Comparison of ENCODE assay signal across 1 cellular context in the genomic region with DNA sequence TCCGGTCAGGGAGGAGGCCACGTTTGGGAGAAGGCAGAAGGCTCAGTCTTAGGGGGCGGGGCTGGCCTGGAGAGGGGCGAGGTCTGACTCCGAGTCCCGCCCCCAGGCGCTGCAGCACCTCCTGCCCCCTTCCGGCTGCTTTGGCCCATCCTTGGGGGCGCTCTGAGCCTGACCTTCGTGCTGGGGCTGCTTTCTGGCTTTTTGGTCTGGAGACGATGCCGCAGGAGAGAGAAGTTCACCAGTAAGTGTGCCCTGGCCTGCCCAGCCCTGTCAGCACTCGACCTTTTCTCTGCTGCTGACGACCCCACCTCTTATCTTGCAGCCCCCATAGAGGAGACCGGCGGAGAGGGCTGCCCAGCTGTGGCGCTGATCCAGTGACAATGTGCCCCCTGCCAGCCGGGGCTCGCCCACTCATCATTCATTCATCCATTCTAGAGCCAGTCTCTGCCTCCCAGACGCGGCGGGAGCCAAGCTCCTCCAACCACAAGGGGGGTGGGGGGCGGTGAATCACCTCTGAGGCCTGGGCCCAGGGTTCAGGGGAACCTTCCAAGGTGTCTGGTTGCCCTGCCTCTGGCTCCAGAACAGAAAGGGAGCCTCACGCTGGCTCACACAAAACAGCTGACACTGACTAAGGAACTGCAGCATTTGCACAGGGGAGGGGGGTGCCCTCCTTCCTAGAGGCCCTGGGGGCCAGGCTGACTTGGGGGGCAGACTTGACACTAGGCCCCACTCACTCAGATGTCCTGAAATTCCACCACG.
TF ChIP-seq lines count a peak whose summit lies in the region.

No MANE protein-coding gene starts in this region.

TF ChIP-seq in HEK293, 187 proteins besides CTCF, POLR2A, EP300 and RAD21 (continued from another document and continues in another):
- TF ChIP-seq ZNF792 (tag by site-specific recombination; IDR thresholded peaks at IDR 0.05) (no peak), MYNN (tag by site-specific recombination; IDR thresholded peaks at IDR 0.05; ENCODE audit: borderline replicate concordance) (no peak), KLF8 (tag by site-specific recombination; IDR thresholded peaks at IDR 0.05) (peak; percentile 7; the same call in 1 of the 2 replicates), ZSCAN23 (tag by site-specific recombination; IDR thresholded peaks at IDR 0.05) (no peak), ZEB2 (tag by site-specific recombination; IDR thresholded peaks at IDR 0.05) (peak; percentile 45), ZNF521 (tag by site-specific recombination; IDR thresholded peaks at IDR 0.05) (no peak), GFI1B (tag by site-specific recombination; IDR thresholded peaks at IDR 0.05) (no peak), ZNF138 (tag by site-specific recombination; IDR thresholded peaks at IDR 0.05; ENCODE audit: borderline replicate concordance) (no peak), ZFP41 (tag by site-specific recombination; IDR thresholded peaks at IDR 0.05; ENCODE audit: borderline replicate concordance) (no peak), ZNF2 (tag by site-specific recombination; IDR thresholded peaks at IDR 0.05) (peak; percentile 17), WT1 (tag by site-specific recombination; IDR thresholded peaks at IDR 0.05) (no peak), RBAK (tag by site-specific recombination; IDR thresholded peaks at IDR 0.05) (no peak), ZNF394 (tag by site-specific recombination; IDR thresholded peaks at IDR 0.05; ENCODE audit: borderline replicate concordance) (peak; percentile 22; the same call in 1 of the 2 replicates), ZBTB17 (tag by site-specific recombination; IDR thresholded peaks at IDR 0.05) (peak; percentile 48), ZSCAN16 (tag by site-specific recombination; IDR thresholded peaks at IDR 0.05) (no peak), ZNF473 (tag by site-specific recombination; IDR thresholded peaks at IDR 0.05) (no peak), ZNF701 (tag by site-specific recombination; IDR thresholded peaks at IDR 0.05) (no peak), ZNF585B (tag by site-specific recombination; IDR thresholded peaks at IDR 0.05) (no peak), HOXD13 (CRISPR knock-in tag; IDR thresholded peaks at IDR 0.05; ENCODE audit: borderline replicate concordance) (no peak), ZNF324 (tag by site-specific recombination; IDR thresholded peaks at IDR 0.05) (no peak), ZNF146 (tag by site-specific recombination; IDR thresholded peaks at IDR 0.05) (no peak), KLF16 (tag by site-specific recombination; IDR thresholded peaks at IDR 0.05) (peak; percentile 40; the same call in 1 of the 2 replicates), ZNF350 (tag by site-specific recombination; IDR thresholded peaks at IDR 0.05) (no peak), ZNF341 (tag by site-specific recombination; IDR thresholded peaks at IDR 0.05; ENCODE audit: low read depth) (no peak), OSR2 (tag by site-specific recombination; IDR thresholded peaks at IDR 0.05) (no peak), KLF9 (tag by site-specific recombination; IDR thresholded peaks at IDR 0.05; ENCODE audit: low read depth) (peak; percentile 91), ZNF248 (tag by site-specific recombination; IDR thresholded peaks at IDR 0.05) (no peak), OVOL3 (tag by site-specific recombination; IDR thresholded peaks at IDR 0.05) (no peak), IKZF3 (tag by site-specific recombination; IDR thresholded peaks at IDR 0.05) (peak; percentile 14; the same call in 1 of the 2 replicates), EGR2 (tag by site-specific recombination; IDR thresholded peaks at IDR 0.05; ENCODE audit: low read depth) (peak; percentile 68), ZNF791 (tag by site-specific recombination; IDR thresholded peaks at IDR 0.05) (no peak), ZNF530 (tag by site-specific recombination; IDR thresholded peaks at IDR 0.05; ENCODE audit: low read depth) (no peak), ZNF571 (tag by site-specific recombination; IDR thresholded peaks at IDR 0.05) (no peak), ZNF658 (tag by site-specific recombination; IDR thresholded peaks at IDR 0.05) (no peak), ZNF19 (tag by site-specific recombination; IDR thresholded peaks at IDR 0.05; ENCODE audit: low read depth) (no peak), ZNF654 (tag by site-specific recombination; IDR thresholded peaks at IDR 0.05; ENCODE audit: low read depth) (no peak), ZNF169 (tag by site-specific recombination; IDR thresholded peaks at IDR 0.05) (peak; percentile 35; the same call in 1 of the 2 replicates)
- TF ChIP-seq, protein P1, sequence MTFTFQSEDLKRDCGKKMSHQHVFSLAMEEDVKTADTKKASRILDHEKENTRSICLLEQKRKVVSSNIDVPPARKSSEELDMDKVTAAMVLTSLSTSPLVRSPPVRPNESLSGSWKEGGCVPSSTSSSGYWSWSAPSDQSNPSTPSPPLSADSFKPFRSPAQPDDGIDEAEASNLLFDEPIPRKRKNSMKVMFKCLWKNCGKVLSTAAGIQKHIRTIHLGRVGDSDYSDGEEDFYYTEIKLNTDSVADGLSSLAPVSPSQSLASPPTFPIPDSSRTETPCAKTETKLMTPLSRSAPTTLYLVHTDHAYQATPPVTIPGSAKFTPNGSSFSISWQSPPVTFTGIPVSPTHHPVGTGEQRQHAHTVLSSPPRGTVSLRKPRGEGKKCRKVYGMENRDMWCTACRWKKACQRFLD (tag by site-specific recombination; IDR thresholded peaks at IDR 0.05), result no peak
- TF ChIP-seq, protein P2, sequence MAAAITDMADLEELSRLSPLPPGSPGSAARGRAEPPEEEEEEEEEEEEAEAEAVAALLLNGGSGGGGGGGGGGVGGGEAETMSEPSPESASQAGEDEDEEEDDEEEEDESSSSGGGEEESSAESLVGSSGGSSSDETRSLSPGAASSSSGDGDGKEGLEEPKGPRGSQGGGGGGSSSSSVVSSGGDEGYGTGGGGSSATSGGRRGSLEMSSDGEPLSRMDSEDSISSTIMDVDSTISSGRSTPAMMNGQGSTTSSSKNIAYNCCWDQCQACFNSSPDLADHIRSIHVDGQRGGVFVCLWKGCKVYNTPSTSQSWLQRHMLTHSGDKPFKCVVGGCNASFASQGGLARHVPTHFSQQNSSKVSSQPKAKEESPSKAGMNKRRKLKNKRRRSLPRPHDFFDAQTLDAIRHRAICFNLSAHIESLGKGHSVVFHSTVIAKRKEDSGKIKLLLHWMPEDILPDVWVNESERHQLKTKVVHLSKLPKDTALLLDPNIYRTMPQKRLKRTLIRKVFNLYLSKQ (tag by site-specific recombination; IDR thresholded peaks at IDR 0.05; ENCODE audit: borderline replicate concordance), result no peak
- TF ChIP-seq, protein P3, sequence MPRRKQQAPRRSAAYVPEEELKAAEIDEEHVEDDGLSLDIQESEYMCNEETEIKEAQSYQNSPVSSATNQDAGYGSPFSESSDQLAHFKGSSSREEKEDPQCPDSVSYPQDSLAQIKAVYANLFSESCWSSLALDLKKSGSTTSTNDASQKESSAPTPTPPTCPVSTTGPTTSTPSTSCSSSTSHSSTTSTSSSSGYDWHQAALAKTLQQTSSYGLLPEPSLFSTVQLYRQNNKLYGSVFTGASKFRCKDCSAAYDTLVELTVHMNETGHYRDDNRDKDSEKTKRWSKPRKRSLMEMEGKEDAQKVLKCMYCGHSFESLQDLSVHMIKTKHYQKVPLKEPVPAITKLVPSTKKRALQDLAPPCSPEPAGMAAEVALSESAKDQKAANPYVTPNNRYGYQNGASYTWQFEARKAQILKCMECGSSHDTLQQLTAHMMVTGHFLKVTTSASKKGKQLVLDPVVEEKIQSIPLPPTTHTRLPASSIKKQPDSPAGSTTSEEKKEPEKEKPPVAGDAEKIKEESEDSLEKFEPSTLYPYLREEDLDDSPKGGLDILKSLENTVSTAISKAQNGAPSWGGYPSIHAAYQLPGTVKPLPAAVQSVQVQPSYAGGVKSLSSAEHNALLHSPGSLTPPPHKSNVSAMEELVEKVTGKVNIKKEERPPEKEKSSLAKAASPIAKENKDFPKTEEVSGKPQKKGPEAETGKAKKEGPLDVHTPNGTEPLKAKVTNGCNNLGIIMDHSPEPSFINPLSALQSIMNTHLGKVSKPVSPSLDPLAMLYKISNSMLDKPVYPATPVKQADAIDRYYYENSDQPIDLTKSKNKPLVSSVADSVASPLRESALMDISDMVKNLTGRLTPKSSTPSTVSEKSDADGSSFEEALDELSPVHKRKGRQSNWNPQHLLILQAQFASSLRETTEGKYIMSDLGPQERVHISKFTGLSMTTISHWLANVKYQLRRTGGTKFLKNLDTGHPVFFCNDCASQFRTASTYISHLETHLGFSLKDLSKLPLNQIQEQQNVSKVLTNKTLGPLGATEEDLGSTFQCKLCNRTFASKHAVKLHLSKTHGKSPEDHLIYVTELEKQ (tag by site-specific recombination; IDR thresholded peaks at IDR 0.05; ENCODE audit: borderline replicate concordance), result no peak
- TF ChIP-seq, protein P4, sequence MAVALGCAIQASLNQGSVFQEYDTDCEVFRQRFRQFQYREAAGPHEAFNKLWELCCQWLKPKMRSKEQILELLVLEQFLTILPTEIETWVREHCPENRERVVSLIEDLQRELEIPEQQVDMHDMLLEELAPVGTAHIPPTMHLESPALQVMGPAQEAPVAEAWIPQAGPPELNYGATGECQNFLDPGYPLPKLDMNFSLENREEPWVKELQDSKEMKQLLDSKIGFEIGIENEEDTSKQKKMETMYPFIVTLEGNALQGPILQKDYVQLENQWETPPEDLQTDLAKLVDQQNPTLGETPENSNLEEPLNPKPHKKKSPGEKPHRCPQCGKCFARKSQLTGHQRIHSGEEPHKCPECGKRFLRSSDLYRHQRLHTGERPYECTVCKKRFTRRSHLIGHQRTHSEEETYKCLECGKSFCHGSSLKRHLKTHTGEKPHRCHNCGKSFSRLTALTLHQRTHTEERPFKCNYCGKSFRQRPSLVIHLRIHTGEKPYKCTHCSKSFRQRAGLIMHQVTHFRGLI (tag by site-specific recombination; IDR thresholded peaks at IDR 0.05), result no peak
- TF ChIP-seq, protein P5, sequence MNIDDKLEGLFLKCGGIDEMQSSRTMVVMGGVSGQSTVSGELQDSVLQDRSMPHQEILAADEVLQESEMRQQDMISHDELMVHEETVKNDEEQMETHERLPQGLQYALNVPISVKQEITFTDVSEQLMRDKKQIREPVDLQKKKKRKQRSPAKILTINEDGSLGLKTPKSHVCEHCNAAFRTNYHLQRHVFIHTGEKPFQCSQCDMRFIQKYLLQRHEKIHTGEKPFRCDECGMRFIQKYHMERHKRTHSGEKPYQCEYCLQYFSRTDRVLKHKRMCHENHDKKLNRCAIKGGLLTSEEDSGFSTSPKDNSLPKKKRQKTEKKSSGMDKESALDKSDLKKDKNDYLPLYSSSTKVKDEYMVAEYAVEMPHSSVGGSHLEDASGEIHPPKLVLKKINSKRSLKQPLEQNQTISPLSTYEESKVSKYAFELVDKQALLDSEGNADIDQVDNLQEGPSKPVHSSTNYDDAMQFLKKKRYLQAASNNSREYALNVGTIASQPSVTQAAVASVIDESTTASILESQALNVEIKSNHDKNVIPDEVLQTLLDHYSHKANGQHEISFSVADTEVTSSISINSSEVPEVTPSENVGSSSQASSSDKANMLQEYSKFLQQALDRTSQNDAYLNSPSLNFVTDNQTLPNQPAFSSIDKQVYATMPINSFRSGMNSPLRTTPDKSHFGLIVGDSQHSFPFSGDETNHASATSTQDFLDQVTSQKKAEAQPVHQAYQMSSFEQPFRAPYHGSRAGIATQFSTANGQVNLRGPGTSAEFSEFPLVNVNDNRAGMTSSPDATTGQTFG (tag by site-specific recombination; IDR thresholded peaks at IDR 0.05; ENCODE audit: borderline replicate concordance), result no peak
- TF ChIP-seq, protein P6, sequence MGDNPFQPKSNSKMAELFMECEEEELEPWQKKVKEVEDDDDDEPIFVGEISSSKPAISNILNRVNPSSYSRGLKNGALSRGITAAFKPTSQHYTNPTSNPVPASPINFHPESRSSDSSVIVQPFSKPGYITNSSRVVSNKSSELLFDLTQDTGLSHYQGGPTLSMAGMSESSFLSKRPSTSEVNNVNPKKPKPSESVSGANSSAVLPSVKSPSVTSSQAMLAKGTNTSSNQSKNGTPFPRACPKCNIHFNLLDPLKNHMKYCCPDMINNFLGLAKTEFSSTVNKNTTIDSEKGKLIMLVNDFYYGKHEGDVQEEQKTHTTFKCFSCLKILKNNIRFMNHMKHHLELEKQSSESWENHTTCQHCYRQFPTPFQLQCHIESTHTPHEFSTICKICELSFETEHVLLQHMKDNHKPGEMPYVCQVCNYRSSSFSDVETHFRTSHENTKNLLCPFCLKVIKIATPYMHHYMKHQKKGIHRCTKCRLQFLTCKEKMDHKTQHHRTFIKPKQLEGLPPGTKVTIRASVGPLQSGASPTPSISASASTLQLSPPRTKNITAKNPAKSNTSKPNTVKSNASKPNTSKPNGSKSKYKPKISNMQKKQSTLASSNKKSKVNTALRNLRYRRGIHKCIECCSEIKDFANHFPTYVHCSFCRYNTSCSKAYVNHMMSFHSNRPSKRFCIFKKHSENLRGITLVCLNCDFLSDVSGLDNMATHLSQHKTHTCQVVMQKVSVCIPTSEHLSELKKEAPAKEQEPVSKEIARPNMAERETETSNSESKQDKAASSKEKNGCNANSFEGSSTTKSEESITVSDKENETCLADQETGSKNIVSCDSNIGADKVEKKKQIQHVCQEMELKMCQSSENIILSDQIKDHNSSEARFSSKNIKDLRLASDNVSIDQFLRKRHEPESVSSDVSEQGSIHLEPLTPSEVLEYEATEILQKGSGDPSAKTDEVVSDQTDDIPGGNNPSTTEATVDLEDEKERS (tag by site-specific recombination; IDR thresholded peaks at IDR 0.05), result no peak
- TF ChIP-seq, protein P7, sequence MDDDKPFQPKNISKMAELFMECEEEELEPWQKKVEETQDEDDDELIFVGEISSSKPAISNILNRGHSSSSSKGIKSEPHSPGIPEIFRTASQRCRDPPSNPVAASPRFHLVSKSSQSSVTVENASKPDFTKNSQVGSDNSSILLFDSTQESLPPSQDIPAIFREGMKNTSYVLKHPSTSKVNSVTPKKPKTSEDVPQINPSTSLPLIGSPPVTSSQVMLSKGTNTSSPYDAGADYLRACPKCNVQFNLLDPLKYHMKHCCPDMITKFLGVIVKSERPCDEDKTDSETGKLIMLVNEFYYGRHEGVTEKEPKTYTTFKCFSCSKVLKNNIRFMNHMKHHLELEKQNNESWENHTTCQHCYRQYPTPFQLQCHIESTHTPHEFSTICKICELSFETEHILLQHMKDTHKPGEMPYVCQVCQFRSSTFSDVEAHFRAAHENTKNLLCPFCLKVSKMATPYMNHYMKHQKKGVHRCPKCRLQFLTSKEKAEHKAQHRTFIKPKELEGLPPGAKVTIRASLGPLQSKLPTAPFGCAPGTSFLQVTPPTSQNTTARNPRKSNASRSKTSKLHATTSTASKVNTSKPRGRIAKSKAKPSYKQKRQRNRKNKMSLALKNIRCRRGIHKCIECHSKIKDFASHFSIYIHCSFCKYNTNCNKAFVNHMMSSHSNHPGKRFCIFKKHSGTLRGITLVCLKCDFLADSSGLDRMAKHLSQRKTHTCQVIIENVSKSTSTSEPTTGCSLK (tag by site-specific recombination; IDR thresholded peaks at IDR 0.05), result no peak
- TF ChIP-seq, protein P8, sequence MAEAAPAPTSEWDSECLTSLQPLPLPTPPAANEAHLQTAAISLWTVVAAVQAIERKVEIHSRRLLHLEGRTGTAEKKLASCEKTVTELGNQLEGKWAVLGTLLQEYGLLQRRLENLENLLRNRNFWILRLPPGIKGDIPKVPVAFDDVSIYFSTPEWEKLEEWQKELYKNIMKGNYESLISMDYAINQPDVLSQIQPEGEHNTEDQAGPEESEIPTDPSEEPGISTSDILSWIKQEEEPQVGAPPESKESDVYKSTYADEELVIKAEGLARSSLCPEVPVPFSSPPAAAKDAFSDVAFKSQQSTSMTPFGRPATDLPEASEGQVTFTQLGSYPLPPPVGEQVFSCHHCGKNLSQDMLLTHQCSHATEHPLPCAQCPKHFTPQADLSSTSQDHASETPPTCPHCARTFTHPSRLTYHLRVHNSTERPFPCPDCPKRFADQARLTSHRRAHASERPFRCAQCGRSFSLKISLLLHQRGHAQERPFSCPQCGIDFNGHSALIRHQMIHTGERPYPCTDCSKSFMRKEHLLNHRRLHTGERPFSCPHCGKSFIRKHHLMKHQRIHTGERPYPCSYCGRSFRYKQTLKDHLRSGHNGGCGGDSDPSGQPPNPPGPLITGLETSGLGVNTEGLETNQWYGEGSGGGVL (tag by site-specific recombination; IDR thresholded peaks at IDR 0.05), result peak; percentile 88
